ENCODE assay signal across 2 cellular contexts in the genomic region with DNA sequence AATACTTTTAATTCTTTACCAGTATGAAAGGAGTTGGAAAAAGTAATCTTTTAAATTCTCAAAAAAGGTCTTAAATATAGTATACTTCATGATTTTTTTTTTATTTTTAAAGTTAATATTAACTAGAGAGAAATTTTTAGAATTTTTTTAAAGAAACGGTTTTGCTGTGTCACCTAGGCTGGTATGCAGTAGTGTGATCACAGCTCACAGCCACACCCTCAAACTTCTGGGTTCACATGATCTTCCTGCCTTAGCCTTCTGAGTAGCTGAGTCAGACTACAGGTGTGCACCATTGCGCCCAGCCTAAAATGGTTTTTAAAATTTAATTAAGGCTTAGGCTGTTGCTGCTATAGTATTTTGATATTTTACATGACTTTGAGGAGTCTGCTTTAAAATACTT.
TF ChIP-seq lines count a peak whose summit lies in the region.

No MANE protein-coding gene starts in this region.

TF ChIP-seq in SK-N-SH treated with all-trans-retinoic acid at 6 μM for 48 hours, 23 proteins besides CTCF, POLR2A, EP300 and RAD21:
- TF ChIP-seq ZC3H10 (CRISPR knock-in tag; IDR thresholded peaks at IDR 0.05) (no peak), PPARA (CRISPR knock-in tag; IDR thresholded peaks at IDR 0.05; ENCODE audit: borderline replicate concordance) (no peak), GLIS3 (CRISPR knock-in tag; IDR thresholded peaks at IDR 0.05) (no peak), ZFP30 (CRISPR knock-in tag; IDR thresholded peaks at IDR 0.05) (no peak), ISL1 (CRISPR knock-in tag; IDR thresholded peaks at IDR 0.05) (no peak)
- TF ChIP-seq, protein P1, sequence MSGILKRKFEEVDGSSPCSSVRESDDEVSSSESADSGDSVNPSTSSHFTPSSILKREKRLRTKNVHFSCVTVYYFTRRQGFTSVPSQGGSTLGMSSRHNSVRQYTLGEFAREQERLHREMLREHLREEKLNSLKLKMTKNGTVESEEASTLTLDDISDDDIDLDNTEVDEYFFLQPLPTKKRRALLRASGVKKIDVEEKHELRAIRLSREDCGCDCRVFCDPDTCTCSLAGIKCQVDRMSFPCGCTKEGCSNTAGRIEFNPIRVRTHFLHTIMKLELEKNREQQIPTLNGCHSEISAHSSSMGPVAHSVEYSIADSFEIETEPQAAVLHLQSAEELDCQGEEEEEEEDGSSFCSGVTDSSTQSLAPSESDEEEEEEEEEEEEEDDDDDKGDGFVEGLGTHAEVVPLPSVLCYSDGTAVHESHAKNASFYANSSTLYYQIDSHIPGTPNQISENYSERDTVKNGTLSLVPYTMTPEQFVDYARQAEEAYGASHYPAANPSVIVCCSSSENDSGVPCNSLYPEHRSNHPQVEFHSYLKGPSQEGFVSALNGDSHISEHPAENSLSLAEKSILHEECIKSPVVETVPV (CRISPR knock-in tag; IDR thresholded peaks at IDR 0.05) = no peak
- TF ChIP-seq, protein P2, sequence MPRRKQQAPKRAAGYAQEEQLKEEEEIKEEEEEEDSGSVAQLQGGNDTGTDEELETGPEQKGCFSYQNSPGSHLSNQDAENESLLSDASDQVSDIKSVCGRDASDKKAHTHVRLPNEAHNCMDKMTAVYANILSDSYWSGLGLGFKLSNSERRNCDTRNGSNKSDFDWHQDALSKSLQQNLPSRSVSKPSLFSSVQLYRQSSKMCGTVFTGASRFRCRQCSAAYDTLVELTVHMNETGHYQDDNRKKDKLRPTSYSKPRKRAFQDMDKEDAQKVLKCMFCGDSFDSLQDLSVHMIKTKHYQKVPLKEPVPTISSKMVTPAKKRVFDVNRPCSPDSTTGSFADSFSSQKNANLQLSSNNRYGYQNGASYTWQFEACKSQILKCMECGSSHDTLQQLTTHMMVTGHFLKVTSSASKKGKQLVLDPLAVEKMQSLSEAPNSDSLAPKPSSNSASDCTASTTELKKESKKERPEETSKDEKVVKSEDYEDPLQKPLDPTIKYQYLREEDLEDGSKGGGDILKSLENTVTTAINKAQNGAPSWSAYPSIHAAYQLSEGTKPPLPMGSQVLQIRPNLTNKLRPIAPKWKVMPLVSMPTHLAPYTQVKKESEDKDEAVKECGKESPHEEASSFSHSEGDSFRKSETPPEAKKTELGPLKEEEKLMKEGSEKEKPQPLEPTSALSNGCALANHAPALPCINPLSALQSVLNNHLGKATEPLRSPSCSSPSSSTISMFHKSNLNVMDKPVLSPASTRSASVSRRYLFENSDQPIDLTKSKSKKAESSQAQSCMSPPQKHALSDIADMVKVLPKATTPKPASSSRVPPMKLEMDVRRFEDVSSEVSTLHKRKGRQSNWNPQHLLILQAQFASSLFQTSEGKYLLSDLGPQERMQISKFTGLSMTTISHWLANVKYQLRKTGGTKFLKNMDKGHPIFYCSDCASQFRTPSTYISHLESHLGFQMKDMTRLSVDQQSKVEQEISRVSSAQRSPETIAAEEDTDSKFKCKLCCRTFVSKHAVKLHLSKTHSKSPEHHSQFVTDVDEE (CRISPR knock-in tag; IDR thresholded peaks at IDR 0.05) = no peak

TF ChIP-seq in SK-N-SH, 30 proteins besides CTCF, POLR2A, EP300 and RAD21:
- TF ChIP-seq, protein P3, sequence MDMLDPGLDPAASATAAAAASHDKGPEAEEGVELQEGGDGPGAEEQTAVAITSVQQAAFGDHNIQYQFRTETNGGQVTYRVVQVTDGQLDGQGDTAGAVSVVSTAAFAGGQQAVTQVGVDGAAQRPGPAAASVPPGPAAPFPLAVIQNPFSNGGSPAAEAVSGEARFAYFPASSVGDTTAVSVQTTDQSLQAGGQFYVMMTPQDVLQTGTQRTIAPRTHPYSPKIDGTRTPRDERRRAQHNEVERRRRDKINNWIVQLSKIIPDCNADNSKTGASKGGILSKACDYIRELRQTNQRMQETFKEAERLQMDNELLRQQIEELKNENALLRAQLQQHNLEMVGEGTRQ (IDR thresholded peaks at IDR 0.05; ENCODE audit: borderline replicate concordance, low read depth, low read length) = no peak
- no peak for TF ChIP-seq EZH2phosphoT487 (IDR thresholded peaks at IDR 0.05; ENCODE audit: borderline replicate concordance, low read depth)
- TF ChIP-seq FOXM1 (IDR thresholded peaks at IDR 0.05; ENCODE audit: low read depth) = no peak
- TF ChIP-seq, protein P4, sequence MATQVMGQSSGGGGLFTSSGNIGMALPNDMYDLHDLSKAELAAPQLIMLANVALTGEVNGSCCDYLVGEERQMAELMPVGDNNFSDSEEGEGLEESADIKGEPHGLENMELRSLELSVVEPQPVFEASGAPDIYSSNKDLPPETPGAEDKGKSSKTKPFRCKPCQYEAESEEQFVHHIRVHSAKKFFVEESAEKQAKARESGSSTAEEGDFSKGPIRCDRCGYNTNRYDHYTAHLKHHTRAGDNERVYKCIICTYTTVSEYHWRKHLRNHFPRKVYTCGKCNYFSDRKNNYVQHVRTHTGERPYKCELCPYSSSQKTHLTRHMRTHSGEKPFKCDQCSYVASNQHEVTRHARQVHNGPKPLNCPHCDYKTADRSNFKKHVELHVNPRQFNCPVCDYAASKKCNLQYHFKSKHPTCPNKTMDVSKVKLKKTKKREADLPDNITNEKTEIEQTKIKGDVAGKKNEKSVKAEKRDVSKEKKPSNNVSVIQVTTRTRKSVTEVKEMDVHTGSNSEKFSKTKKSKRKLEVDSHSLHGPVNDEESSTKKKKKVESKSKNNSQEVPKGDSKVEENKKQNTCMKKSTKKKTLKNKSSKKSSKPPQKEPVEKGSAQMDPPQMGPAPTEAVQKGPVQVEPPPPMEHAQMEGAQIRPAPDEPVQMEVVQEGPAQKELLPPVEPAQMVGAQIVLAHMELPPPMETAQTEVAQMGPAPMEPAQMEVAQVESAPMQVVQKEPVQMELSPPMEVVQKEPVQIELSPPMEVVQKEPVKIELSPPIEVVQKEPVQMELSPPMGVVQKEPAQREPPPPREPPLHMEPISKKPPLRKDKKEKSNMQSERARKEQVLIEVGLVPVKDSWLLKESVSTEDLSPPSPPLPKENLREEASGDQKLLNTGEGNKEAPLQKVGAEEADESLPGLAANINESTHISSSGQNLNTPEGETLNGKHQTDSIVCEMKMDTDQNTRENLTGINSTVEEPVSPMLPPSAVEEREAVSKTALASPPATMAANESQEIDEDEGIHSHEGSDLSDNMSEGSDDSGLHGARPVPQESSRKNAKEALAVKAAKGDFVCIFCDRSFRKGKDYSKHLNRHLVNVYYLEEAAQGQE (IDR thresholded peaks at IDR 0.05; ENCODE audit: low read depth, low read length) = no peak
- TF ChIP-seq JUND (IDR thresholded peaks at IDR 0.05) = no peak
- no peak for TF ChIP-seq GATA2 (CRISPR knock-in tag; IDR thresholded peaks at IDR 0.05)
- no peak for TF ChIP-seq TEAD4 (IDR thresholded peaks at IDR 0.05; ENCODE audit: borderline replicate concordance, insufficient read depth)
- TF ChIP-seq TAF1 (IDR thresholded peaks at IDR 0.05; ENCODE audit: borderline replicate concordance, low read depth, low read length) = no peak
- no peak for TF ChIP-seq RFX5 (IDR thresholded peaks at IDR 0.05; ENCODE audit: low read length)
- TF ChIP-seq SMC3 (IDR thresholded peaks at IDR 0.05; ENCODE audit: low read depth, low read length) = no peak
- no peak for TF ChIP-seq RXRA (IDR thresholded peaks at IDR 0.05; ENCODE audit: borderline replicate concordance, low read depth)
- no peak for TF ChIP-seq FOSL2 (IDR thresholded peaks at IDR 0.05; ENCODE audit: borderline replicate concordance, low read depth)
- TF ChIP-seq, protein P5, sequence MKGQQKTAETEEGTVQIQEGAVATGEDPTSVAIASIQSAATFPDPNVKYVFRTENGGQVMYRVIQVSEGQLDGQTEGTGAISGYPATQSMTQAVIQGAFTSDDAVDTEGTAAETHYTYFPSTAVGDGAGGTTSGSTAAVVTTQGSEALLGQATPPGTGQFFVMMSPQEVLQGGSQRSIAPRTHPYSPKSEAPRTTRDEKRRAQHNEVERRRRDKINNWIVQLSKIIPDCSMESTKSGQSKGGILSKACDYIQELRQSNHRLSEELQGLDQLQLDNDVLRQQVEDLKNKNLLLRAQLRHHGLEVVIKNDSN (IDR thresholded peaks at IDR 0.05; ENCODE audit: borderline replicate concordance, low read depth) = no peak
- no peak for TF ChIP-seq NRF1 (IDR thresholded peaks at IDR 0.05; ENCODE audit: low read depth, low read length)
- TF ChIP-seq, protein P6, sequence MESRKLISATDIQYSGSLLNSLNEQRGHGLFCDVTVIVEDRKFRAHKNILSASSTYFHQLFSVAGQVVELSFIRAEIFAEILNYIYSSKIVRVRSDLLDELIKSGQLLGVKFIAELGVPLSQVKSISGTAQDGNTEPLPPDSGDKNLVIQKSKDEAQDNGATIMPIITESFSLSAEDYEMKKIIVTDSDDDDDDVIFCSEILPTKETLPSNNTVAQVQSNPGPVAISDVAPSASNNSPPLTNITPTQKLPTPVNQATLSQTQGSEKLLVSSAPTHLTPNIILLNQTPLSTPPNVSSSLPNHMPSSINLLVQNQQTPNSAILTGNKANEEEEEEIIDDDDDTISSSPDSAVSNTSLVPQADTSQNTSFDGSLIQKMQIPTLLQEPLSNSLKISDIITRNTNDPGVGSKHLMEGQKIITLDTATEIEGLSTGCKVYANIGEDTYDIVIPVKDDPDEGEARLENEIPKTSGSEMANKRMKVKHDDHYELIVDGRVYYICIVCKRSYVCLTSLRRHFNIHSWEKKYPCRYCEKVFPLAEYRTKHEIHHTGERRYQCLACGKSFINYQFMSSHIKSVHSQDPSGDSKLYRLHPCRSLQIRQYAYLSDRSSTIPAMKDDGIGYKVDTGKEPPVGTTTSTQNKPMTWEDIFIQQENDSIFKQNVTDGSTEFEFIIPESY (IDR thresholded peaks at IDR 0.05; ENCODE audit: borderline replicate concordance, low read depth) = no peak
- TF ChIP-seq TCF12 (IDR thresholded peaks at IDR 0.05) = no peak
- TF ChIP-seq CHD2 (IDR thresholded peaks at IDR 0.05; ENCODE audit: low read length, partially characterized antibody) = no peak
- no peak for TF ChIP-seq YY1 (IDR thresholded peaks at IDR 0.05; ENCODE audit: low read depth)
- TF ChIP-seq, protein P7, sequence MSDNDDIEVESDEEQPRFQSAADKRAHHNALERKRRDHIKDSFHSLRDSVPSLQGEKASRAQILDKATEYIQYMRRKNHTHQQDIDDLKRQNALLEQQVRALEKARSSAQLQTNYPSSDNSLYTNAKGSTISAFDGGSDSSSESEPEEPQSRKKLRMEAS (IDR thresholded peaks at IDR 0.05; ENCODE audit: low read depth) = no peak
- no peak for TF ChIP-seq NFIC (IDR thresholded peaks at IDR 0.05; ENCODE audit: borderline replicate concordance)
TF ChIP-seq in SK-N-SH: peak in this region for 0.
